In the genomic region with DNA sequence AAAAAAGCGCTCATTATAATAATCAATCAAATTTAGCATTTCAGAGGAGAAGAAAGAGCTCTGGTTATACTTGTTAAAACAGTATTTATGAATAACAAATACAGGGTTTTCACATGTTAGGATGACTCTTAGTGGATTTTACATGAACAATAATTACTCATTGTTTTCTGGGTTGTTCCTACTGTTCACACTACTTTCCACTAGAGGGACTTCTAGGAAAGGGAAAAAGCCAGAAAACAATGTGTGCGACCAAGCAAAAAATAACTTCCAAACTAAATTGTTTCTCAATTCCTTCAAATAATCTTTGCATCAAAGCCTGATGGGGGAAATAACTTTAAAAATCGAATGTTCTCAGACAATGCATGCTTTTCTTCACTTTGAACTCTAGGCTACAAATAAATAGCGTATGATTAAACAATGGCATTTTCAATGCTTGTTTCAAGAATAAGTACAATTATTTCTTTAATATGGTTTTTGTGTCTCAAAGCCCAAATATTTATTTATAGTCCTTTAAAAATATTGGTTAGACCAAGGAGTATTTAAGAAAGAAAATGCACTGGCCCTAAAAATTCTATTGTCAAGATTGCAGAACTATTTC, we compare ENCODE assay signal across 8 cellular contexts.
A peak's percentile ranks its signal among the peaks of the same experiment; 100 is the strongest.
DNase-seq lines count a peak whose midpoint lies in the region; ATAC-seq and TF ChIP-seq lines count a peak whose summit lies in the region.

No MANE protein-coding gene starts in this region.

- H3K4me1 ChIP-seq in left lung: no peaks in the 10 kb centered on the region

- DNase-seq in NCI-H2171 treated with DMSO at 0.1 percent for 48 hours (lab: John Stamatoyannopoulos, UW) (peak; percentile 8), NCI-H2171 (lab: John Stamatoyannopoulos, UW) (no peak), astrocyte of the spinal cord (ENCODE audit: low read depth, low spot score) (peak; percentile 64), left lung (no peak)
- DNase-seq in activated T-cell treated with anti-CD3 and anti-CD28 coated beads, Interleukin-2, amount 50 U/mL, for 48 hours: no peak

- ATAC-seq in left lung (peak; percentile 59), GM21447 (IDR thresholded peaks at IDR 0.05; ENCODE audit: unreplicated experiment) (no peak), GM21786 (IDR thresholded peaks at IDR 0.05; ENCODE audit: unreplicated experiment) (no peak)

- H3K4me3 ChIP-seq in astrocyte of the spinal cord (ENCODE audit: low read depth, low read length) (no peak overlapping the region), left lung (no peak overlapping the region)

- in situ Hi-C loops in astrocyte of the spinal cord (cut with HindIII; ENCODE audit: low sequenced_read_pairs): no loop called here

- no peak overlapping the region for H3K27ac ChIP-seq in left lung

- no peaks in the 10 kb centered on the region for H3K27me3 ChIP-seq in left lung

- intact Hi-C loops in left lung (cut with DNase I): no loop called here

- H3K36me3 ChIP-seq in left lung: no peaks in the 10 kb centered on the region

- no peaks in the 10 kb centered on the region for H3K9me3 ChIP-seq in left lung

- TF ChIP-seq CTCF in LNCAP (IDR thresholded peaks at IDR 0.05) (peak; percentile 61), astrocyte of the spinal cord (IDR thresholded peaks at IDR 0.05; ENCODE audit: low read depth, low read length) (peak; percentile 62), left lung (IDR thresholded peaks at IDR 0.05) (peak; percentile 40 to 51)

Comparison
In these comparisons a context has a peak if more than half of its experiments do, and no peak if none do; other contexts are left out.
1. DNase-seq: peak in NCI-H2171 treated with DMSO at 0.1 percent for 48 hours (single experiment) and astrocyte of the spinal cord (single experiment); none in NCI-H2171 (single experiment), left lung (0 of 2) and activated T-cell treated with anti-CD3 and anti-CD28 coated beads, Interleukin-2, amount 50 U/mL, for 48 hours (0 of 2).
2. Peak in every context shown above with its lines, with median percentiles within 50 percentile points of each other: CTCF ChIP-seq.